ENCODE assay signal across 8 cellular contexts in the genomic region with DNA sequence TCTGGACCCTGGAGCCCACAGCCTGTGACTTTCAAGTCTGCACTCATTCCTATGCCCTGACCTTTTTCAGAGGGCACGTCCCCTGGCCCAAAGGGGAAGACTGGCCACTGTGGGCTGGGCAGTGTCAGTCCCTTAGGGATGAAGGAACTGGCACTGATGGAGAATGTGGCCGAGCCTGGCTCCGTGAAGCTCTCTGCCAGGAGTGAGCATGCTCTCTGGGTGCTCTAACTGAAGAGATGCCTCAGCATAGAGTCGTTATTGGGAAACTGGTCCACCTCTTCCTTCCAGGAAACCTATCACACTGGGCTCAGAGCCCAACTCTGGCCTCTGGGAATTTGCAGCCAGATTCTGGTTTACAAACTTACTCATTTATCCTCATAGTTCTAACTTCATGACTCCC.
DNase-seq lines count a peak whose midpoint lies in the region; ATAC-seq, FAIRE-seq and TF ChIP-seq lines count a peak whose summit lies in the region.
"Not testable (repeated sequence)": the region's sequence is repeated elsewhere in the genome, so short reads cannot be mapped to it uniquely, and the experiment has no call there.

No MANE protein-coding gene starts in this region.

- H3K4me3 ChIP-seq in AG09309 (ENCODE audit: control insufficient read depth, low read depth, low read length); epithelial cell of esophagus (ENCODE audit: low read length); heart left ventricle; right lobe of liver; pancreas; stomach smooth muscle (ENCODE audit: low read length in 2 of 2): not testable (repeated sequence)

- intact Hi-C loops in heart left ventricle (cut with DNase I); right lobe of liver (cut with DNase I); pancreas (cut with DNase I): not testable (repeated sequence)

- TF ChIP-seq CTCF in AG09309 (IDR thresholded peaks at IDR 0.05; ENCODE audit: control insufficient read depth, insufficient read depth, low read depth, low read length, missing control alignments); epithelial cell of esophagus (IDR thresholded peaks at IDR 0.05; ENCODE audit: insufficient read depth, low read depth, low read length, missing control alignments); heart left ventricle (IDR thresholded peaks at IDR 0.05); right lobe of liver (IDR thresholded peaks at IDR 0.05); pancreas (IDR thresholded peaks at IDR 0.05): not testable (repeated sequence)

- ATAC-seq in heart left ventricle (peak in 3 of 4 donors; percentile 27 to 50 (median 36)), right lobe of liver (peak; percentile 80 to 92 (median 87)), pancreas (peak in 3 of 4 donors; percentile 51 to 77 (median 55))

- FAIRE-seq in pancreas (lab: Jason Lieb, UNC): not testable (repeated sequence)

- not testable (repeated sequence) for H3K9me3 ChIP-seq in heart left ventricle; right lobe of liver; pancreas; stomach smooth muscle (ENCODE audit: control insufficient read depth in 2 of 2, low read length in 2 of 2)

- TF ChIP-seq POLR2A in heart left ventricle (IDR thresholded peaks at IDR 0.05); right lobe of liver (IDR thresholded peaks at IDR 0.05): not testable (repeated sequence)

- peaks cover 0 to 15% (median 5%) of the 10 kb centered on the region in 12 donors for H3K4me1 ChIP-seq in heart left ventricle
- H3K4me1 ChIP-seq in right lobe of liver: peaks cover 0 to 15% (median 2%) of the 10 kb centered on the region in 4 donors
- not testable (repeated sequence) for H3K4me1 ChIP-seq in pancreas
- H3K4me1 ChIP-seq in stomach smooth muscle (ENCODE audit: control insufficient read depth, insufficient read depth, low read length): peaks cover 15% of the 10 kb centered on the region

- WGBS in heart left ventricle, 4 donors: 27 to 40% (median 31%) methylated on average over 4 of the region's 4 CpGs
- 0% methylated on average over 1 of the region's 4 CpGs for WGBS in right lobe of liver (ENCODE audit: insufficient coverage, low coverage, low lambda C conversion rate, missing lambda C conversion rate)
- WGBS in pancreas, 2 donors: 55 to 61% methylated on average over 4 of the region's 4 CpGs

- not testable (repeated sequence) for H3K27me3 ChIP-seq in heart left ventricle; right lobe of liver; pancreas; stomach smooth muscle (ENCODE audit: control insufficient read depth in 1 of 2, insufficient read depth in 2 of 2, low read length in 2 of 2)

- peak; percentile 24 for DNase-seq in AG09309 (ENCODE audit: low read depth)
- DNase-seq in HCEC 1CT: peak; percentile 13
- peak; percentile 55 for DNase-seq in amniotic epithelial cell (ENCODE audit: low read depth)
- DNase-seq in epithelial cell of esophagus (ENCODE audit: low read depth): peak; percentile 40
- DNase-seq in heart left ventricle: not testable (repeated sequence)
- peak in 1 of 3 donors; percentile 72 for DNase-seq in right lobe of liver
- DNase-seq in pancreas: peak in 1 of 6 donors; percentile 35

- not testable (repeated sequence) for H3K36me3 ChIP-seq in heart left ventricle; right lobe of liver; pancreas; stomach smooth muscle (ENCODE audit: control insufficient read depth in 2 of 2, insufficient read depth in 2 of 2, low read length in 2 of 2)

- H3K9ac ChIP-seq in stomach smooth muscle (ENCODE audit: low read length in 2 of 2): not testable (repeated sequence)

- peak overlapping the region in 2 of 12 donors; percentile 17 to 70 for H3K27ac ChIP-seq in heart left ventricle
- H3K27ac ChIP-seq in right lobe of liver, pancreas: not testable (repeated sequence)
- peak overlapping the region; percentile 86 for H3K27ac ChIP-seq in stomach smooth muscle (ENCODE audit: low read length)

Comparison
In these comparisons a context has a peak if more than half of its experiments do, and no peak if none do; other contexts are left out.
1. ATAC-seq: peak in every context shown above with its lines; median percentile 87 in right lobe of liver; 55 in pancreas; 36 in heart left ventricle.